2 cellular contexts compared by ENCODE assay signal in the genomic region with DNA sequence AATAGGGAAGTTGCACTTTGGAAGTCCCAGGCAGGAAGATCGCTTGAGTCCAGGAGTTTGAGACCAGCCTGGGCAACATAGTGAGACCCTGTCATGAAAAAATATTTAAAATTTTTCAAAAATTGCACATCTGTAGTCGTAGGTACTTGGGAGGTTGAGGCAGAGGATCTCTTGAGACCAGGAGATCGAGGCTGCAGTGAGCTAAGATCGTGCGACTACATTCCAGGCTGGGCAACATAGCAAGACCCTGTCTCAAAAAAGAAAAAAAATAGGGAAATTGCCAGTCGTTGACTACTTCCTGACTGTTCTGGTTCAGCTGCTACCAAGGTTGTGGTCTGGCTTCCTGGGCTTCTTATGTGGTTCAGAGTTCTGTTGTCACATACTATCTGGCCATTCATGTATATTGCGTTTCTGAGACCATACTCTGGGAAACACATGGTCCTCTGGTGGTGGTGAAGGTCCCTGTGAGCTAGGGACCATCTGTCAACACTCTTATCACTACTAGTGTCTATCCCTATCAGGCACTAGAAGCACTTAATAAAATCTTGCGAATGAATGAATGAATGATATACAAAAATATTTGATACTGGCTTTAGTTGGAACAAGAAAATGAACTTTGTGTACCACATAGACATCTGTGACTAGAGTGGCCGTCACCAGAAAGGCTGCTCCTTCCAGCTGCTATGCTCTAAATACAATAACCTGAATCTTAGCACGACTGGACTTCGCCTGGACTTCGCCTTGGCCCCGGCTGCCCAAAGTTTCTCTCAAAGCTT.
A peak's percentile ranks its signal among the peaks of the same experiment; 100 is the strongest.
TF ChIP-seq lines count a peak whose summit lies in the region.

No MANE protein-coding gene starts in this region.

TF ChIP-seq in K562, 482 proteins besides CTCF, POLR2A, EP300 and RAD21 (continued from another document):
- TF ChIP-seq BRCA1 (IDR thresholded peaks at IDR 0.05) (no peak), BRCA1 (CRISPR knock-in tag; IDR thresholded peaks at IDR 0.05) (no peak), YBX1 (IDR thresholded peaks at IDR 0.05) (no peak), NCOA2 (IDR thresholded peaks at IDR 0.05; ENCODE audit: partially characterized antibody in 2 of 2) (peak in 1 of 2 experiments; percentile 40), FUS (optimal IDR thresholded peaks at IDR 0.05; ENCODE audit: low read depth, low read length) (no peak), SNRNP70 (optimal IDR thresholded peaks at IDR 0.05; ENCODE audit: low read depth, low read length) (no peak), TBL1XR1 (IDR thresholded peaks at IDR 0.05; ENCODE audit: low read length in 2 of 2) (no peak), CREB1 (IDR thresholded peaks at IDR 0.05) (0 out of 2 replicates have a peak, but pooled peaks have one; percentile 8), CREB1 (CRISPR knock-in tag; IDR thresholded peaks at IDR 0.05) (no peak)
- TF ChIP-seq, protein P1, sequence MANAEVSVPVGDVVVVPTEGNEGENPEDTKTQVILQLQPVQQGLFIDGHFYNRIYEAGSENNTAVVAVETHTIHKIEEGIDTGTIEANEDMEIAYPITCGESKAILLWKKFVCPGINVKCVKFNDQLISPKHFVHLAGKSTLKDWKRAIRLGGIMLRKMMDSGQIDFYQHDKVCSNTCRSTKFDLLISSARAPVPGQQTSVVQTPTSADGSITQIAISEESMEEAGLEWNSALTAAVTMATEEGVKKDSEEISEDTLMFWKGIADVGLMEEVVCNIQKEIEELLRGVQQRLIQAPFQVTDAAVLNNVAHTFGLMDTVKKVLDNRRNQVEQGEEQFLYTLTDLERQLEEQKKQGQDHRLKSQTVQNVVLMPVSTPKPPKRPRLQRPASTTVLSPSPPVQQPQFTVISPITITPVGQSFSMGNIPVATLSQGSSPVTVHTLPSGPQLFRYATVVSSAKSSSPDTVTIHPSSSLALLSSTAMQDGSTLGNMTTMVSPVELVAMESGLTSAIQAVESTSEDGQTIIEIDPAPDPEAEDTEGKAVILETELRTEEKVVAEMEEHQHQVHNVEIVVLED (CRISPR knock-in tag; IDR thresholded peaks at IDR 0.05) = no peak
- TF ChIP-seq, protein P2, sequence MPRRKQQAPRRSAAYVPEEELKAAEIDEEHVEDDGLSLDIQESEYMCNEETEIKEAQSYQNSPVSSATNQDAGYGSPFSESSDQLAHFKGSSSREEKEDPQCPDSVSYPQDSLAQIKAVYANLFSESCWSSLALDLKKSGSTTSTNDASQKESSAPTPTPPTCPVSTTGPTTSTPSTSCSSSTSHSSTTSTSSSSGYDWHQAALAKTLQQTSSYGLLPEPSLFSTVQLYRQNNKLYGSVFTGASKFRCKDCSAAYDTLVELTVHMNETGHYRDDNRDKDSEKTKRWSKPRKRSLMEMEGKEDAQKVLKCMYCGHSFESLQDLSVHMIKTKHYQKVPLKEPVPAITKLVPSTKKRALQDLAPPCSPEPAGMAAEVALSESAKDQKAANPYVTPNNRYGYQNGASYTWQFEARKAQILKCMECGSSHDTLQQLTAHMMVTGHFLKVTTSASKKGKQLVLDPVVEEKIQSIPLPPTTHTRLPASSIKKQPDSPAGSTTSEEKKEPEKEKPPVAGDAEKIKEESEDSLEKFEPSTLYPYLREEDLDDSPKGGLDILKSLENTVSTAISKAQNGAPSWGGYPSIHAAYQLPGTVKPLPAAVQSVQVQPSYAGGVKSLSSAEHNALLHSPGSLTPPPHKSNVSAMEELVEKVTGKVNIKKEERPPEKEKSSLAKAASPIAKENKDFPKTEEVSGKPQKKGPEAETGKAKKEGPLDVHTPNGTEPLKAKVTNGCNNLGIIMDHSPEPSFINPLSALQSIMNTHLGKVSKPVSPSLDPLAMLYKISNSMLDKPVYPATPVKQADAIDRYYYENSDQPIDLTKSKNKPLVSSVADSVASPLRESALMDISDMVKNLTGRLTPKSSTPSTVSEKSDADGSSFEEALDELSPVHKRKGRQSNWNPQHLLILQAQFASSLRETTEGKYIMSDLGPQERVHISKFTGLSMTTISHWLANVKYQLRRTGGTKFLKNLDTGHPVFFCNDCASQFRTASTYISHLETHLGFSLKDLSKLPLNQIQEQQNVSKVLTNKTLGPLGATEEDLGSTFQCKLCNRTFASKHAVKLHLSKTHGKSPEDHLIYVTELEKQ (CRISPR knock-in tag; IDR thresholded peaks at IDR 0.05) = no peak
- TF ChIP-seq, protein P3, sequence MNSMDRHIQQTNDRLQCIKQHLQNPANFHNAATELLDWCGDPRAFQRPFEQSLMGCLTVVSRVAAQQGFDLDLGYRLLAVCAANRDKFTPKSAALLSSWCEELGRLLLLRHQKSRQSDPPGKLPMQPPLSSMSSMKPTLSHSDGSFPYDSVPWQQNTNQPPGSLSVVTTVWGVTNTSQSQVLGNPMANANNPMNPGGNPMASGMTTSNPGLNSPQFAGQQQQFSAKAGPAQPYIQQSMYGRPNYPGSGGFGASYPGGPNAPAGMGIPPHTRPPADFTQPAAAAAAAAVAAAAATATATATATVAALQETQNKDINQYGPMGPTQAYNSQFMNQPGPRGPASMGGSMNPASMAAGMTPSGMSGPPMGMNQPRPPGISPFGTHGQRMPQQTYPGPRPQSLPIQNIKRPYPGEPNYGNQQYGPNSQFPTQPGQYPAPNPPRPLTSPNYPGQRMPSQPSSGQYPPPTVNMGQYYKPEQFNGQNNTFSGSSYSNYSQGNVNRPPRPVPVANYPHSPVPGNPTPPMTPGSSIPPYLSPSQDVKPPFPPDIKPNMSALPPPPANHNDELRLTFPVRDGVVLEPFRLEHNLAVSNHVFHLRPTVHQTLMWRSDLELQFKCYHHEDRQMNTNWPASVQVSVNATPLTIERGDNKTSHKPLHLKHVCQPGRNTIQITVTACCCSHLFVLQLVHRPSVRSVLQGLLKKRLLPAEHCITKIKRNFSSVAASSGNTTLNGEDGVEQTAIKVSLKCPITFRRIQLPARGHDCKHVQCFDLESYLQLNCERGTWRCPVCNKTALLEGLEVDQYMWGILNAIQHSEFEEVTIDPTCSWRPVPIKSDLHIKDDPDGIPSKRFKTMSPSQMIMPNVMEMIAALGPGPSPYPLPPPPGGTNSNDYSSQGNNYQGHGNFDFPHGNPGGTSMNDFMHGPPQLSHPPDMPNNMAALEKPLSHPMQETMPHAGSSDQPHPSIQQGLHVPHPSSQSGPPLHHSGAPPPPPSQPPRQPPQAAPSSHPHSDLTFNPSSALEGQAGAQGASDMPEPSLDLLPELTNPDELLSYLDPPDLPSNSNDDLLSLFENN (IDR thresholded peaks at IDR 0.05; ENCODE audit: low read depth in 2 of 2, low read length in 2 of 2) = no peak
- TF ChIP-seq, protein P4, sequence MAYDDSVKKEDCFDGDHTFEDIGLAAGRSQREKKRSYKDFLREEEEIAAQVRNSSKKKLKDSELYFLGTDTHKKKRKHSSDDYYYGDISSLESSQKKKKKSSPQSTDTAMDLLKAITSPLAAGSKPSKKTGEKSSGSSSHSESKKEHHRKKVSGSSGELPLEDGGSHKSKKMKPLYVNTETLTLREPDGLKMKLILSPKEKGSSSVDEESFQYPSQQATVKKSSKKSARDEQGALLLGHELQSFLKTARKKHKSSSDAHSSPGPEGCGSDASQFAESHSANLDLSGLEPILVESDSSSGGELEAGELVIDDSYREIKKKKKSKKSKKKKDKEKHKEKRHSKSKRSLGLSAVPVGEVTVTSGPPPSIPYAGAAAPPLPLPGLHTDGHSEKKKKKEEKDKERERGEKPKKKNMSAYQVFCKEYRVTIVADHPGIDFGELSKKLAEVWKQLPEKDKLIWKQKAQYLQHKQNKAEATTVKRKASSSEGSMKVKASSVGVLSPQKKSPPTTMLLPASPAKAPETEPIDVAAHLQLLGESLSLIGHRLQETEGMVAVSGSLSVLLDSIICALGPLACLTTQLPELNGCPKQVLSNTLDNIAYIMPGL (CRISPR knock-in tag; IDR thresholded peaks at IDR 0.05) = no peak

TF ChIP-seq in HepG2, 621 proteins besides CTCF, POLR2A, EP300 and RAD21 (continued from another document and continues in another):
- TF ChIP-seq, protein P5, sequence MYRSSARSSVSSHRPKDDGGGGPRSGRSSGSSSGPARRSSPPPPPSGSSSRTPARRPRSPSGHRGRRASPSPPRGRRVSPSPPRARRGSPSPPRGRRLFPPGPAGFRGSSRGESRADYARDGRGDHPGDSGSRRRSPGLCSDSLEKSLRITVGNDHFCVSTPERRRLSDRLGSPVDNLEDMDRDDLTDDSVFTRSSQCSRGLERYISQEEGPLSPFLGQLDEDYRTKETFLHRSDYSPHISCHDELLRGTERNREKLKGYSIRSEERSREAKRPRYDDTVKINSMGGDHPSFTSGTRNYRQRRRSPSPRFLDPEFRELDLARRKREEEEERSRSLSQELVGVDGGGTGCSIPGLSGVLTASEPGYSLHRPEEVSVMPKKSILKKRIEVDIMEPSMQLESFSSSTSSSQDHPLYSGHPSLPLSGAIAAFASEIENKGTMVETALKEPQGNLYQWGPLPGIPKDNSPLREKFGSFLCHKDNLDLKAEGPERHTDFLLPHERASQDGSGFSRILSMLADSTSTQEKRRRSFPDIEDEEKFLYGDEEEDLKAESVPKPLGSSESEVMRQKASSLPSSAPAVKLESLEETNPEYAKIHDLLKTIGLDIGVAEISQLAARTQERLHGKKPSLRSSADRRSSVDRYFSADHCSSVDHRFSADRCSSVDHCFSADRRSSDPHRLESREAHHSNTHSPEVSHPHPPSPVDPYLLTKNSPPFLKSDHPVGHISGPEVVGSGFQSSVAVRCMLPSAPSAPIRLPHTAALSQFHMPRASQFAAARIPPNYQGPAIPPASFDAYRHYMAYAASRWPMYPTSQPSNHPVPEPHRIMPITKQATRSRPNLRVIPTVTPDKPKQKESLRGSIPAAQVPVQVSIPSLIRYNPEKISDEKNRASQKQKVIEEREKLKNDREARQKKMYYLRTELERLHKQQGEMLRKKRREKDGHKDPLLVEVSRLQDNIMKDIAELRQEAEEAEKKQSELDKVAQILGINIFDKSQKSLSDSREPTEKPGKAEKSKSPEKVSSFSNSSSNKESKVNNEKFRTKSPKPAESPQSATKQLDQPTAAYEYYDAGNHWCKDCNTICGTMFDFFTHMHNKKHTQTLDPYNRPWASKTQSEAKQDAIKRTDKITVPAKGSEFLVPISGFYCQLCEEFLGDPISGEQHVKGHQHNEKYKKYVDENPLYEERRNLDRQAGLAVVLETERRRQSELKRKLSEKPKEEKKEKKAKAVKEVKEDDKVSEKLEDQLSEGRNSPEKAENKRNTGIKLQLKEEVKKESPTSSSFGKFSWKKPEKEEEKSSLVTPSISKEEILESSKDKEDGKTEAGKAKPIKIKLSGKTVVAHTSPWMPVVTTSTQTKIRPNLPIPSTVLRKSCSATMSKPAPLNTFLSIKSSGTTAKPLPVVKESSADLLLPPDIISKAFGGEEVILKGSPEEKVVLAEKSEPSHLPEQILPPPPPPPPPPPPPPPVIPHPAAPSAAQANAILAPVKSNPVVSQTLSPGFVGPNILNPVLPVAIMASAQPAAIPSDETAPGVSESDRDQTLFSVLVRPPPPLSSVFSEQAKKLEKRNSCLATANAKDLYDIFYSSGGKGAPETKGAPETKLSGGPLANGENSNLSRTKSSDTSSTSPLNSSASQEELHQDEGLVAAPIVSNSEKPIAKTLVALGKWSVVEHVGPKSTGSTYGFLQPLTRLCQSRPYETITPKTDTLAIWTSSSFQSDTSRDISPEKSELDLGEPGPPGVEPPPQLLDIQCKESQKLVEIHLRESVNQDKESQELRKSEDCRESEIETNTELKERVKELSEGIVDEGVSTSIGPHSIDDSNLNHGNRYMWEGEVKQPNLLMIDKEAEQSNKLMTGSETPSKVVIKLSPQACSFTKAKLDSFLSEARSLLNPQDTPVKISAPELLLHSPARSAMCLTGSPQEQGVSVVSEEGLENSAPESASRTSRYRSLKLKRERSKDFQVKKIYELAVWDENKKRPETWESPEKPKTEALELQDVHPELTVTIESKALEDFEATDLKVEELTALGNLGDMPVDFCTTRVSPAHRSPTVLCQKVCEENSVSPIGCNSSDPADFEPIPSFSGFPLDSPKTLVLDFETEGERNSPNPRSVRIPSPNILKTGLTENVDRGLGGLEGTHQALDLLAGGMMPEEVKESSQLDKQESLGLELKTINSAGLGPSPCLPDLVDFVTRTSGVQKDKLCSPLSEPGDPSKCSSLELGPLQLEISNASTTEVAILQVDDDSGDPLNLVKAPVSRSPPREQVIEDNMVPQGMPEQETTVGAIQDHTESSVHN (CRISPR knock-in tag; IDR thresholded peaks at IDR 0.05) = peak; percentile 80; the same call in 1 of the 2 replicates
- peak; percentile 17 for TF ChIP-seq PCBP2 (optimal IDR thresholded peaks at IDR 0.05; ENCODE audit: low read depth, low read length, poor library complexity, severe bottlenecking)
- no peak for TF ChIP-seq ZFP36 (IDR thresholded peaks at IDR 0.05; ENCODE audit: borderline replicate concordance, low read depth, low read length, partially characterized antibody)
- TF ChIP-seq NCOA1 (CRISPR knock-in tag; IDR thresholded peaks at IDR 0.05) = no peak
- TF ChIP-seq, protein P6, sequence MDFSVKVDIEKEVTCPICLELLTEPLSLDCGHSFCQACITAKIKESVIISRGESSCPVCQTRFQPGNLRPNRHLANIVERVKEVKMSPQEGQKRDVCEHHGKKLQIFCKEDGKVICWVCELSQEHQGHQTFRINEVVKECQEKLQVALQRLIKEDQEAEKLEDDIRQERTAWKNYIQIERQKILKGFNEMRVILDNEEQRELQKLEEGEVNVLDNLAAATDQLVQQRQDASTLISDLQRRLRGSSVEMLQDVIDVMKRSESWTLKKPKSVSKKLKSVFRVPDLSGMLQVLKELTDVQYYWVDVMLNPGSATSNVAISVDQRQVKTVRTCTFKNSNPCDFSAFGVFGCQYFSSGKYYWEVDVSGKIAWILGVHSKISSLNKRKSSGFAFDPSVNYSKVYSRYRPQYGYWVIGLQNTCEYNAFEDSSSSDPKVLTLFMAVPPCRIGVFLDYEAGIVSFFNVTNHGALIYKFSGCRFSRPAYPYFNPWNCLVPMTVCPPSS (IDR thresholded peaks at IDR 0.05) = no peak
- TF ChIP-seq, protein P7, sequence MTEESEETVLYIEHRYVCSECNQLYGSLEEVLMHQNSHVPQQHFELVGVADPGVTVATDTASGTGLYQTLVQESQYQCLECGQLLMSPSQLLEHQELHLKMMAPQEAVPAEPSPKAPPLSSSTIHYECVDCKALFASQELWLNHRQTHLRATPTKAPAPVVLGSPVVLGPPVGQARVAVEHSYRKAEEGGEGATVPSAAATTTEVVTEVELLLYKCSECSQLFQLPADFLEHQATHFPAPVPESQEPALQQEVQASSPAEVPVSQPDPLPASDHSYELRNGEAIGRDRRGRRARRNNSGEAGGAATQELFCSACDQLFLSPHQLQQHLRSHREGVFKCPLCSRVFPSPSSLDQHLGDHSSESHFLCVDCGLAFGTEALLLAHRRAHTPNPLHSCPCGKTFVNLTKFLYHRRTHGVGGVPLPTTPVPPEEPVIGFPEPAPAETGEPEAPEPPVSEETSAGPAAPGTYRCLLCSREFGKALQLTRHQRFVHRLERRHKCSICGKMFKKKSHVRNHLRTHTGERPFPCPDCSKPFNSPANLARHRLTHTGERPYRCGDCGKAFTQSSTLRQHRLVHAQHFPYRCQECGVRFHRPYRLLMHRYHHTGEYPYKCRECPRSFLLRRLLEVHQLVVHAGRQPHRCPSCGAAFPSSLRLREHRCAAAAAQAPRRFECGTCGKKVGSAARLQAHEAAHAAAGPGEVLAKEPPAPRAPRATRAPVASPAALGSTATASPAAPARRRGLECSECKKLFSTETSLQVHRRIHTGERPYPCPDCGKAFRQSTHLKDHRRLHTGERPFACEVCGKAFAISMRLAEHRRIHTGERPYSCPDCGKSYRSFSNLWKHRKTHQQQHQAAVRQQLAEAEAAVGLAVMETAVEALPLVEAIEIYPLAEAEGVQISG (CRISPR knock-in tag; IDR thresholded peaks at IDR 0.05) = no peak
